1 cellular context compared by ENCODE assay signal in genomic region chr20:32674362-32674789, GRCh38.
TF ChIP-seq lines count a peak whose summit lies in the region.

No MANE protein-coding gene starts in this region.

TF ChIP-seq in HepG2, 621 proteins besides CTCF, POLR2A, EP300 and RAD21 (continued from another document and continues in another):
- TF ChIP-seq NR0B2 (CRISPR knock-in tag; IDR thresholded peaks at IDR 0.05) (0 out of 2 replicates have a peak, but pooled peaks have one; percentile 32), PAWR (CRISPR knock-in tag; IDR thresholded peaks at IDR 0.05; ENCODE audit: borderline replicate concordance) (no peak), TRIM22 (IDR thresholded peaks at IDR 0.05) (no peak), CBX1 (IDR thresholded peaks at IDR 0.05; ENCODE audit: low read depth) (no peak), RBM22 (optimal IDR thresholded peaks at IDR 0.05; ENCODE audit: low read length) (no peak), CAMTA2 (CRISPR knock-in tag; IDR thresholded peaks at IDR 0.05; ENCODE audit: borderline replicate concordance) (no peak), ASH2L (IDR thresholded peaks at IDR 0.05; ENCODE audit: insufficient read length, low read depth, low read length) (peak; percentile 58), RFXAP (CRISPR knock-in tag; IDR thresholded peaks at IDR 0.05; ENCODE audit: borderline replicate concordance) (no peak), GPN1 (CRISPR knock-in tag; IDR thresholded peaks at IDR 0.05; ENCODE audit: borderline replicate concordance) (no peak), ZNF280D (CRISPR knock-in tag; IDR thresholded peaks at IDR 0.05) (no peak), UBTF (CRISPR knock-in tag; IDR thresholded peaks at IDR 0.05) (no peak), CEBPG (CRISPR knock-in tag; IDR thresholded peaks at IDR 0.05) (no peak), SKIL (CRISPR knock-in tag; IDR thresholded peaks at IDR 0.05; ENCODE audit: borderline replicate concordance) (no peak), CSRNP1 (CRISPR knock-in tag; IDR thresholded peaks at IDR 0.05) (no peak), ZNF501 (CRISPR knock-in tag; IDR thresholded peaks at IDR 0.05) (peak; percentile 16), NCOA5 (CRISPR knock-in tag; IDR thresholded peaks at IDR 0.05) (no peak), ZNF326 (CRISPR knock-in tag; IDR thresholded peaks at IDR 0.05; ENCODE audit: borderline replicate concordance) (no peak), RFXANK (CRISPR knock-in tag; IDR thresholded peaks at IDR 0.05) (peak; percentile 64; the same call in 1 of the 2 replicates), ZNF552 (CRISPR knock-in tag; IDR thresholded peaks at IDR 0.05; ENCODE audit: borderline replicate concordance) (no peak), FOXC1 (CRISPR knock-in tag; IDR thresholded peaks at IDR 0.05; ENCODE audit: borderline replicate concordance) (0 out of 2 replicates have a peak, but pooled peaks have one; percentile 42), ZNF564 (CRISPR knock-in tag; IDR thresholded peaks at IDR 0.05) (no peak), ARID5B (CRISPR knock-in tag; IDR thresholded peaks at IDR 0.05) (peak; percentile 21; the same call in 1 of the 2 replicates), ZGPAT (CRISPR knock-in tag; IDR thresholded peaks at IDR 0.05) (no peak), ZNF619 (CRISPR knock-in tag; IDR thresholded peaks at IDR 0.05) (no peak), JARID2 (CRISPR knock-in tag; IDR thresholded peaks at IDR 0.05; ENCODE audit: insufficient replicate concordance) (no peak), ZFY (CRISPR knock-in tag; IDR thresholded peaks at IDR 0.05) (no peak), ZBTB44 (CRISPR knock-in tag; IDR thresholded peaks at IDR 0.05) (no peak), MYC (CRISPR knock-in tag; IDR thresholded peaks at IDR 0.05; ENCODE audit: borderline replicate concordance) (no peak), KLF9 (CRISPR knock-in tag; IDR thresholded peaks at IDR 0.05; ENCODE audit: low read depth) (no peak), ZNF441 (CRISPR knock-in tag; IDR thresholded peaks at IDR 0.05; ENCODE audit: borderline replicate concordance) (no peak), BRCA1 (CRISPR knock-in tag; IDR thresholded peaks at IDR 0.05) (no peak), SMAD3 (CRISPR knock-in tag; IDR thresholded peaks at IDR 0.05) (peak; percentile 67; the same call in 1 of the 2 replicates), HIVEP1 (CRISPR knock-in tag; IDR thresholded peaks at IDR 0.05) (peak; percentile 38; the same call in 1 of the 2 replicates), ZZZ3 (CRISPR knock-in tag; IDR thresholded peaks at IDR 0.05; ENCODE audit: borderline replicate concordance) (0 out of 2 replicates have a peak, but pooled peaks have one; percentile 14), DR1 (CRISPR knock-in tag; IDR thresholded peaks at IDR 0.05) (no peak), ZNF704 (CRISPR knock-in tag; IDR thresholded peaks at IDR 0.05; ENCODE audit: borderline replicate concordance) (no peak), ZNF3 (CRISPR knock-in tag; IDR thresholded peaks at IDR 0.05) (no peak), SP1 (IDR thresholded peaks at IDR 0.05) (no peak), SP1 (CRISPR knock-in tag; IDR thresholded peaks at IDR 0.05) (no peak), ZMYM2 (CRISPR knock-in tag; IDR thresholded peaks at IDR 0.05) (no peak)
